ENCODE assay signal across 29 cellular contexts in genomic region chr2:133077259-133077822, GRCh38.
DNase-seq lines count a peak whose midpoint lies in the region; ATAC-seq, FAIRE-seq and TF ChIP-seq lines count a peak whose summit lies in the region.
"Had no signal": no experiment of that assay in that cellular context is flagged by ENCODE, and none has a peak within 500 bp of the region (broad histone marks: within the 10 kb centered on the region; RNA-seq: fewer than 3 reads in every experiment).

No MANE protein-coding gene starts in this region.

- intact Hi-C loops in stomach (cut with DNase I; ENCODE audit: low total_unique reads) = no loop called here
- intact Hi-C loops in HepG2 (cut with micrococcal nuclease; ENCODE audit: unreplicated experiment) = no loop called here

- peaks cover 4% of the 10 kb centered on the region for H3K27me3 ChIP-seq in hepatocyte
- no peaks in the 10 kb centered on the region for H3K27me3 ChIP-seq in stomach
- H3K27me3 ChIP-seq in HepG2 (ENCODE audit: control insufficient read depth in 1 of 2, insufficient read depth in 2 of 2, low read length in 2 of 2) = no peaks in the 10 kb centered on the region
- H3K27me3 ChIP-seq: breast epithelium, colonic mucosa, neural progenitor cell, Peyer's patch, sigmoid colon, SJCRH30, uterus had no signal

- ATAC-seq in HepG2 = no peak
- ATAC-seq: activated CD8-positive, alpha-beta memory T cell treated with anti-CD3 and anti-CD28 coated beads, Interleukin-2, amount 10 ng/mL, durations not matched to agents 7 days and 5 days; activated T-cell treated with anti-CD3 and anti-CD28 coated beads, Interleukin-2, amount 50 U/mL, for 72 hours; WTC11 had no signal

- TF ChIP-seq EP300 in stomach (IDR thresholded peaks at IDR 0.05) (no peak), HepG2 (IDR thresholded peaks at IDR 0.05; ENCODE audit: low read depth in 2 of 2, low read length in 2 of 2) (no peak), HepG2 (CRISPR knock-in tag; IDR thresholded peaks at IDR 0.05; ENCODE audit: borderline replicate concordance) (no peak)

- no peak for TF ChIP-seq POLR2A in stomach (IDR thresholded peaks at IDR 0.05)
- no peak for TF ChIP-seq POLR2A in HepG2 (IDR thresholded peaks at IDR 0.05; ENCODE audit: insufficient read depth in 1 of 2, low read depth in 2 of 2, low read length in 2 of 2)

- POLR2A ChIA-PET in HepG2 (lab: Yijun Ruan, JAX) = no interaction called here

- H3K4me2 ChIP-seq in hepatocyte = peak overlapping the region; percentile 8
- no peak overlapping the region for H3K4me2 ChIP-seq in HepG2 (ENCODE audit: low read depth, low read length)
- H3K4me2 ChIP-seq: neural progenitor cell had no signal

- H3K9me3 ChIP-seq in hepatocyte (ENCODE audit: low read depth) (no peaks in the 10 kb centered on the region), stomach (no peaks in the 10 kb centered on the region), HepG2 (ENCODE audit: low read length) (peaks cover 17% of the 10 kb centered on the region)
- H3K9me3 ChIP-seq: breast epithelium, colonic mucosa, Peyer's patch, sigmoid colon, SJCRH30, uterus had no signal

- H2AFZ ChIP-seq in hepatocyte (no peak overlapping the region), HepG2 (ENCODE audit: low read length) (no peak overlapping the region)
- H2AFZ ChIP-seq: neural progenitor cell had no signal

- no peak for FAIRE-seq in HepG2 (lab: Jason Lieb, UNC)
- FAIRE-seq: GM12892, H1 had no signal

- no peaks in the 10 kb centered on the region for H3K9me2 ChIP-seq in hepatocyte (replicated peaks; ENCODE audit: insufficient read depth)

- H3K4me3 ChIP-seq in hepatocyte (no peak overlapping the region), stomach (no peak overlapping the region), HepG2 (replicated peaks in 1 of 3; ENCODE audit: insufficient read depth in 1 of 3, low read depth in 2 of 3, low read length in 3 of 3) (no peak overlapping the region)
- H3K4me3 ChIP-seq: breast epithelium, colonic mucosa, neural progenitor cell, Peyer's patch, sigmoid colon, SJCRH30, thoracic aorta, uterus had no signal

- no peak overlapping the region for H3K9ac ChIP-seq in HepG2 (ENCODE audit: insufficient read depth, low read depth, low read length)
- H3K9ac ChIP-seq: neural progenitor cell had no signal

- in situ Hi-C loops in HepG2 (cut with HindIII; ENCODE audit: extremely low pct_ligation_motif_present, low pct_unique_long_range_greater_than_20kb) = no loop called here

- H3K27ac ChIP-seq in hepatocyte (peak overlapping the region; percentile 15), stomach (peak overlapping the region in 3 of 5 donors; percentile 2 to 41 (median 39)), HepG2 (ENCODE audit: extremely low read length, insufficient read depth, low read length) (no peak overlapping the region)
- H3K27ac ChIP-seq: colonic mucosa, neural progenitor cell, Peyer's patch, SJCRH30, thoracic aorta, uterus had no signal

- DNase-seq in HCEC 1CT = peak; percentile 21
- DNase-seq in fibroblast of gingiva (ENCODE audit: low read depth) = peak; percentile 39
- peak; percentile 39 for DNase-seq in hepatocyte (ENCODE audit: low spot score)
- DNase-seq in stomach = no peak
- no peak for DNase-seq in HepG2 (ENCODE audit: low spot score)
- DNase-seq in globus pallidus (ENCODE audit: low spot score) = no peak
- no peak for DNase-seq in cortex of kidney (lab: John Stamatoyannopoulos, UW)
- DNase-seq: activated CD8-positive, alpha-beta memory T cell treated with anti-CD3 and anti-CD28 coated beads, Interleukin-2, amount 10 ng/mL, durations not matched to agents 7 days and 5 days; activated naive CD4-positive, alpha-beta T cell treated with anti-CD3 and anti-CD28 coated beads for 36 hours; activated T-cell treated with anti-CD3 and anti-CD28 coated beads, Interleukin-2, amount 50 U/mL, for 72 hours; CD4-positive, alpha-beta T cell; colonic mucosa; glutamatergic neuron; kidney glomerular epithelial cell; mammary epithelial cell; NCI-H1048; NCI-H1930; NCI-H526 treated with DMSO at 0.1 percent for 48 hours; Peyer's patch; sigmoid colon; SJCRH30; stimulated activated naive CD4-positive, alpha-beta T cell; uterus had no signal

- CTCF ChIA-PET in HepG2 (lab: Yijun Ruan, JAX; ENCODE audit: low intra/inter-chr PET ratio, low total read pairs) = no interaction called here

- H3K36me3 ChIP-seq in hepatocyte (replicated peaks; ENCODE audit: insufficient read depth, low read depth) = no peaks in the 10 kb centered on the region
- H3K36me3 ChIP-seq in stomach = no peaks in the 10 kb centered on the region
- no peaks in the 10 kb centered on the region for H3K36me3 ChIP-seq in HepG2 (replicated peaks in 1 of 2; ENCODE audit: control insufficient read depth in 1 of 2, insufficient read depth in 2 of 2, low read length in 2 of 2)
- H3K36me3 ChIP-seq: breast epithelium, colonic mucosa, neural progenitor cell, Peyer's patch, sigmoid colon, SJCRH30, thoracic aorta, uterus had no signal

- TF ChIP-seq RAD21 in HepG2 (CRISPR knock-in tag; IDR thresholded peaks at IDR 0.05) = no peak

- H3K4me1 ChIP-seq in hepatocyte (ENCODE audit: insufficient read depth) = no peaks in the 10 kb centered on the region
- no peaks in the 10 kb centered on the region for H3K4me1 ChIP-seq in stomach
- H3K4me1 ChIP-seq in HepG2 (ENCODE audit: insufficient read depth, low read length) = no peaks in the 10 kb centered on the region
- H3K4me1 ChIP-seq: breast epithelium, colonic mucosa, neural progenitor cell, Peyer's patch, sigmoid colon, SJCRH30, uterus had no signal

- H4K20me1 ChIP-seq in hepatocyte (ENCODE audit: insufficient read depth, poor library complexity, severe bottlenecking) (no peaks in the 10 kb centered on the region), HepG2 (ENCODE audit: insufficient read depth, low read length) (no peaks in the 10 kb centered on the region)

- no TSS peak for BruUV-seq in HepG2 (replicated peaks; lab: Mats Ljungman, UMichigan)

- 63% methylated on average over 7 of the region's 7 CpGs for WGBS in hepatocyte (ENCODE audit: low lambda C conversion rate, missing lambda C conversion rate)
- 67 to 80% (median 73%) methylated on average over 7 of the region's 7 CpGs for whole genome bisulfite sequencing in stomach, 5 donors
- 21% methylated on average over 7 of the region's 7 CpGs for WGBS in HepG2 (ENCODE audit: low lambda C conversion rate)

- H3K79me2 ChIP-seq in hepatocyte = no peaks in the 10 kb centered on the region
- no peaks in the 10 kb centered on the region for H3K79me2 ChIP-seq in HepG2 (ENCODE audit: insufficient read depth, low read length)

- TF ChIP-seq CTCF in hepatocyte (IDR thresholded peaks at IDR 0.05; ENCODE audit: poor library complexity) = no peak
- TF ChIP-seq CTCF in stomach (IDR thresholded peaks at IDR 0.05) = no peak
- no peak for TF ChIP-seq CTCF in HepG2 (CRISPR knock-in tag; IDR thresholded peaks at IDR 0.05)

TF ChIP-seq in HepG2, 621 proteins besides CTCF, POLR2A, EP300 and RAD21 (continues in another document):
- no peak for TF ChIP-seq ZNF691 (CRISPR knock-in tag; IDR thresholded peaks at IDR 0.05; ENCODE audit: borderline replicate concordance, low read depth)
- TF ChIP-seq TRIM24 (CRISPR knock-in tag; IDR thresholded peaks at IDR 0.05) = no peak
- TF ChIP-seq, protein P1, sequence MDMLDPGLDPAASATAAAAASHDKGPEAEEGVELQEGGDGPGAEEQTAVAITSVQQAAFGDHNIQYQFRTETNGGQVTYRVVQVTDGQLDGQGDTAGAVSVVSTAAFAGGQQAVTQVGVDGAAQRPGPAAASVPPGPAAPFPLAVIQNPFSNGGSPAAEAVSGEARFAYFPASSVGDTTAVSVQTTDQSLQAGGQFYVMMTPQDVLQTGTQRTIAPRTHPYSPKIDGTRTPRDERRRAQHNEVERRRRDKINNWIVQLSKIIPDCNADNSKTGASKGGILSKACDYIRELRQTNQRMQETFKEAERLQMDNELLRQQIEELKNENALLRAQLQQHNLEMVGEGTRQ (IDR thresholded peaks at IDR 0.05; ENCODE audit: low read depth, low read length) = no peak
- TF ChIP-seq, protein P1 (CRISPR knock-in tag; IDR thresholded peaks at IDR 0.05; ENCODE audit: borderline replicate concordance) = no peak
- TF ChIP-seq NR2F2 (IDR thresholded peaks at IDR 0.05; ENCODE audit: borderline replicate concordance, low read depth) = no peak
- TF ChIP-seq DPF2 (CRISPR knock-in tag; IDR thresholded peaks at IDR 0.05; ENCODE audit: borderline replicate concordance, low read depth) = no peak
- no peak for TF ChIP-seq SOX6 (IDR thresholded peaks at IDR 0.05)
- TF ChIP-seq SOX6 (CRISPR knock-in tag; IDR thresholded peaks at IDR 0.05) = no peak
- TF ChIP-seq ZNF678 (CRISPR knock-in tag; IDR thresholded peaks at IDR 0.05) = no peak
- TF ChIP-seq TFE3 (CRISPR knock-in tag; IDR thresholded peaks at IDR 0.05) = no peak

Comparison
In these comparisons a context has a peak if more than half of its experiments do, and no peak if none do; other contexts are left out.
1. DNase-seq: peak in HCEC 1CT (single experiment), fibroblast of gingiva (single experiment) and hepatocyte (single experiment); none in stomach (single experiment), HepG2 (single experiment), globus pallidus (single experiment) and cortex of kidney (single experiment).